Comparison of ENCODE assay signal across 37 cellular contexts in genomic region chr16:64225036-64225435, GRCh38.
"Had no signal": no experiment of that assay in that cellular context is flagged by ENCODE, and none has a peak within 500 bp of the region (broad histone marks: within the 10 kb centered on the region; RNA-seq: fewer than 3 reads in every experiment).

No MANE protein-coding gene starts in this region.

- DNase-seq: activated CD4-positive, alpha-beta T cell treated with anti-CD3 and anti-CD28 coated beads for 1 hour; activated CD4-positive, alpha-beta T cell treated with anti-CD3 and anti-CD28 coated beads, Interleukin-2, amount 10 ng/mL, durations not matched to agents 24 days and 14 days; activated CD4-positive, alpha-beta T cell treated with anti-CD3 and anti-CD28 coated beads, Interleukin-2, amount 50 U/mL, for 4 hours; activated CD4-positive, CD25-positive, alpha-beta regulatory T cell; activated CD8-positive, alpha-beta T cell treated with anti-CD3 and anti-CD28 coated beads for 36 hours; activated effector memory CD4-positive, alpha-beta T cell treated with anti-CD3 and anti-CD28 coated beads, Interleukin-2, amount 50 U/mL, for 16 hours; activated naive CD4-positive, alpha-beta T cell; activated naive CD4-positive, alpha-beta T cell treated with anti-CD3 and anti-CD28 coated beads, Interleukin-2, amount 50 U/mL, for 16 hours; activated naive CD8-positive, alpha-beta T cell treated with anti-CD3 and anti-CD28 coated beads for 36 hours; activated T-cell treated with anti-CD3 and anti-CD28 coated beads, Interleukin-2, amount 50 U/mL, for 1 hour; activated T-cell treated with anti-CD3 and anti-CD28 coated beads, Interleukin-2, amount 50 U/mL, for 72 hours; amniotic stem cell; aorta; brain microvascular endothelial cell; central memory CD4-positive, alpha-beta T cell; Kasumi-1; MG63; MV-4-11; NCI-H1092; NCI-H1417; NCI-H146; NCI-H187; NCI-H2029 treated with DMSO at 0.1 percent for 48 hours; NCI-H2107; NCI-H2171; NCI-H2227 treated with DMSO at 0.1 percent for 48 hours; NCI-H446; NCI-H510A treated with DMSO at 0.1 percent for 48 hours; NCI-H526 treated with DMSO at 0.1 percent for 48 hours; NCI-H774; NK-92 treated with Interleukin-12 subunit alpha and Interleukin-12 subunit beta, amount 100 ng/mL, for 24 hours; PC-9; SHP77 treated with DMSO at 0.1 percent for 48 hours; T1000; WERI-Rb-1 had no signal

- H3K27ac ChIP-seq: brain microvascular endothelial cell, PC-9, SJSA1, WERI-Rb-1 had no signal

- H3K4me1 ChIP-seq: SJSA1 had no signal

- H3K36me3 ChIP-seq: brain microvascular endothelial cell, MG63, SJSA1, WERI-Rb-1 had no signal

- H3K4me3 ChIP-seq: MG63, PC-9, SJSA1 had no signal

- H3K4me3 Mint-ChIP-seq: activated CD4-positive, alpha-beta T cell treated with anti-CD3 and anti-CD28 coated beads, Interleukin-2, amount 10 ng/mL, durations not matched to agents 24 days and 14 days; activated CD8-positive, alpha-beta T cell treated with anti-CD3 and anti-CD28 coated beads for 36 hours; activated naive CD8-positive, alpha-beta T cell treated with anti-CD3 and anti-CD28 coated beads for 36 hours; activated T-cell treated with anti-CD3 and anti-CD28 coated beads, Interleukin-2, amount 50 U/mL, for 72 hours; activated T-helper 17 cell treated with anti-CD3 and anti-CD28 coated beads, Interleukin-2, amount 50 U/mL, for 72 hours had no signal

- H3K27me3 Mint-ChIP-seq: activated CD4-positive, alpha-beta T cell treated with anti-CD3 and anti-CD28 coated beads, Interleukin-2, amount 10 ng/mL, durations not matched to agents 24 days and 14 days; activated CD8-positive, alpha-beta T cell treated with anti-CD3 and anti-CD28 coated beads for 36 hours; activated naive CD8-positive, alpha-beta T cell treated with anti-CD3 and anti-CD28 coated beads for 36 hours; activated T-helper 17 cell treated with anti-CD3 and anti-CD28 coated beads, Interleukin-2, amount 50 U/mL, for 72 hours had no signal

- H3K9me3 ChIP-seq: MG63, SJSA1 had no signal

- H3K4me1 Mint-ChIP-seq: activated CD4-positive, alpha-beta T cell treated with anti-CD3 and anti-CD28 coated beads, Interleukin-2, amount 10 ng/mL, durations not matched to agents 24 days and 14 days; activated naive CD8-positive, alpha-beta T cell treated with anti-CD3 and anti-CD28 coated beads for 36 hours; activated T-helper 17 cell treated with anti-CD3 and anti-CD28 coated beads, Interleukin-2, amount 50 U/mL, for 72 hours had no signal

- H3K27me3 ChIP-seq: brain microvascular endothelial cell, MG63, SJSA1 had no signal

- H3K4me2 ChIP-seq: PC-9 had no signal

- H3K27ac Mint-ChIP-seq: activated CD4-positive, alpha-beta T cell treated with anti-CD3 and anti-CD28 coated beads, Interleukin-2, amount 10 ng/mL, durations not matched to agents 24 days and 14 days; activated CD8-positive, alpha-beta T cell treated with anti-CD3 and anti-CD28 coated beads for 36 hours; activated naive CD8-positive, alpha-beta T cell treated with anti-CD3 and anti-CD28 coated beads for 36 hours; activated T-cell treated with anti-CD3 and anti-CD28 coated beads, Interleukin-2, amount 50 U/mL, for 72 hours; activated T-helper 17 cell treated with anti-CD3 and anti-CD28 coated beads, Interleukin-2, amount 50 U/mL, for 72 hours had no signal

- H2AFZ ChIP-seq: PC-9 had no signal

- ATAC-seq: activated CD8-positive, alpha-beta T cell treated with anti-CD3 and anti-CD28 coated beads for 36 hours; activated T-cell treated with anti-CD3 and anti-CD28 coated beads, Interleukin-2, amount 50 U/mL, for 72 hours; activated T-helper 17 cell treated with anti-CD3 and anti-CD28 coated beads, Interleukin-2, amount 50 U/mL, for 72 hours had no signal

- H3K36me3 Mint-ChIP-seq: activated naive CD8-positive, alpha-beta T cell treated with anti-CD3 and anti-CD28 coated beads for 36 hours had no signal
